9 cellular contexts compared by ENCODE assay signal in genomic region chr20:4813839-4814695, GRCh38. TPM values are rescaled to one million over a fixed set of nuclear protein-coding genes. Genes with fewer than 3 reads are reported as not detected.
DNase-seq lines count a peak whose midpoint lies in the region; ATAC-seq and TF ChIP-seq lines count a peak whose summit lies in the region.
"Had no signal": no experiment of that assay in that cellular context is flagged by ENCODE, and none has a peak within 500 bp of the region (broad histone marks: within the 10 kb centered on the region; RNA-seq: fewer than 3 reads in every experiment).

No MANE protein-coding gene starts in this region.

- no peaks in the 10 kb centered on the region for H3K9me3 Mint-ChIP-seq in natural killer cell treated with Interleukin-12 subunit alpha and Interleukin-12 subunit beta and Interleukin-15 and Interleukin-18, amount 100 ng/mL, for 72 hours

- no peaks in the 10 kb centered on the region for H3K27me3 Mint-ChIP-seq in natural killer cell treated with Interleukin-12 subunit alpha and Interleukin-12 subunit beta and Interleukin-15 and Interleukin-18, amount 100 ng/mL, for 72 hours

- in situ Hi-C loops in HAP-1 (cut with MboI; ENCODE audit: low sequenced_read_pairs): no loop called here

- H3K36me3 Mint-ChIP-seq in natural killer cell treated with Interleukin-12 subunit alpha and Interleukin-12 subunit beta and Interleukin-15 and Interleukin-18, amount 100 ng/mL, for 72 hours: no peaks in the 10 kb centered on the region

- DNase-seq in RPMI8226: peak; percentile 72
- no peak for DNase-seq in coronary artery (ENCODE audit: low spot score)
- DNase-seq in natural killer cell treated with Interleukin-12 subunit alpha and Interleukin-12 subunit beta and Interleukin-15 and Interleukin-18, amount 100 ng/mL, for 72 hours (ENCODE audit: low spot score): no peak
- no peak for DNase-seq in HAP-1 (ENCODE audit: low spot score in 2 of 2)
- DNase-seq in NCI-H2196 treated with DMSO at 0.1 percent for 48 hours (lab: John Stamatoyannopoulos, UW; ENCODE audit: unreplicated experiment): no peak

- H3K36me3 ChIP-seq in HAP-1 (replicated peaks): no peaks in the 10 kb centered on the region
- H3K36me3 ChIP-seq: ovary had no signal

- H3K27me3 ChIP-seq in HAP-1 (ENCODE audit: low read depth): no peaks in the 10 kb centered on the region
- H3K27me3 ChIP-seq: ovary had no signal

- peaks cover 42 to 47% of the 10 kb centered on the region in 2 donors for H3K4me1 Mint-ChIP-seq in natural killer cell treated with Interleukin-12 subunit alpha and Interleukin-12 subunit beta and Interleukin-15 and Interleukin-18, amount 100 ng/mL, for 72 hours (ENCODE audit: low read depth in 2 of 2)

- no peaks in the 10 kb centered on the region for H3K9me3 ChIP-seq in HAP-1
- H3K9me3 ChIP-seq: ovary had no signal

- no peak for TF ChIP-seq CTCF in coronary artery (IDR thresholded peaks at IDR 0.05)

- ATAC-seq in GM18868 (IDR thresholded peaks at IDR 0.05; ENCODE audit: unreplicated experiment) (peak; percentile 55), HG02884 (IDR thresholded peaks at IDR 0.05; ENCODE audit: unreplicated experiment) (peak; percentile 51), SK-N-SH treated with all-trans-retinoic acid at 6 μM for 48 hours (no peak)
- peak; percentile 79 to 82 for ATAC-seq in natural killer cell treated with Interleukin-12 subunit alpha and Interleukin-12 subunit beta and Interleukin-15 and Interleukin-18, amount 100 ng/mL, for 72 hours

- H3K27ac Mint-ChIP-seq in natural killer cell treated with Interleukin-12 subunit alpha and Interleukin-12 subunit beta and Interleukin-15 and Interleukin-18, amount 100 ng/mL, for 72 hours: peak overlapping the region; percentile 97 to 100

- no peaks in the 10 kb centered on the region for H3K4me1 ChIP-seq in HAP-1

- H3K4me3 ChIP-seq in coronary artery (peak overlapping the region; percentile 46), HAP-1 (no peak overlapping the region)
- H3K4me3 ChIP-seq: ovary had no signal

- H3K27ac ChIP-seq in coronary artery: peak overlapping the region; percentile 43 to 85

- peak overlapping the region; percentile 94 for H3K4me3 Mint-ChIP-seq in natural killer cell treated with Interleukin-12 subunit alpha and Interleukin-12 subunit beta and Interleukin-15 and Interleukin-18, amount 100 ng/mL, for 72 hours

TF ChIP-seq in SK-N-SH treated with all-trans-retinoic acid at 6 μM for 48 hours, 23 proteins besides CTCF, POLR2A, EP300 and RAD21:
- no peak for TF ChIP-seq CSRNP3 (CRISPR knock-in tag; IDR thresholded peaks at IDR 0.05)
- TF ChIP-seq ZNF70 (CRISPR knock-in tag; IDR thresholded peaks at IDR 0.05): no peak
- TF ChIP-seq ZFP30 (CRISPR knock-in tag; IDR thresholded peaks at IDR 0.05): no peak
- TF ChIP-seq ARNTL (CRISPR knock-in tag; IDR thresholded peaks at IDR 0.05; ENCODE audit: borderline replicate concordance, low read depth): no peak
- no peak for TF ChIP-seq ZFP3 (CRISPR knock-in tag; IDR thresholded peaks at IDR 0.05)
- no peak for TF ChIP-seq CREB5 (CRISPR knock-in tag; IDR thresholded peaks at IDR 0.05; ENCODE audit: low read depth)
- no peak for TF ChIP-seq PATZ1 (CRISPR knock-in tag; IDR thresholded peaks at IDR 0.05; ENCODE audit: borderline replicate concordance)
- no peak for TF ChIP-seq BACH2 (CRISPR knock-in tag; IDR thresholded peaks at IDR 0.05; ENCODE audit: borderline replicate concordance)
- TF ChIP-seq SNAI2 (CRISPR knock-in tag; IDR thresholded peaks at IDR 0.05): no peak
- no peak for TF ChIP-seq ZC3H10 (CRISPR knock-in tag; IDR thresholded peaks at IDR 0.05)
- no peak for TF ChIP-seq ZNF565 (CRISPR knock-in tag; conservative IDR thresholded peaks at IDR 0.05; ENCODE audit: low read depth)
- TF ChIP-seq RARB (CRISPR knock-in tag; IDR thresholded peaks at IDR 0.05): no peak
- no peak for TF ChIP-seq PPARA (CRISPR knock-in tag; IDR thresholded peaks at IDR 0.05; ENCODE audit: borderline replicate concordance)
- no peak for TF ChIP-seq TSHZ2 (CRISPR knock-in tag; IDR thresholded peaks at IDR 0.05)
- no peak for TF ChIP-seq GLIS3 (CRISPR knock-in tag; IDR thresholded peaks at IDR 0.05)
TF ChIP-seq in SK-N-SH treated with all-trans-retinoic acid at 6 μM for 48 hours: peak in this region for 0.

RNA-seq across cellular contexts. Expression of gene RASSF2, which starts 9.3 kb away (rescaled TPM):
- total RNA-seq in natural killer cell treated with Interleukin-12 subunit alpha and Interleukin-12 subunit beta and Interleukin-15 and Interleukin-18, amount 100 ng/mL, for 72 hours: 10 to 100 TPM; 12.5 to 31.7 TPM
